1 cellular context compared by ENCODE assay signal in the genomic region with DNA sequence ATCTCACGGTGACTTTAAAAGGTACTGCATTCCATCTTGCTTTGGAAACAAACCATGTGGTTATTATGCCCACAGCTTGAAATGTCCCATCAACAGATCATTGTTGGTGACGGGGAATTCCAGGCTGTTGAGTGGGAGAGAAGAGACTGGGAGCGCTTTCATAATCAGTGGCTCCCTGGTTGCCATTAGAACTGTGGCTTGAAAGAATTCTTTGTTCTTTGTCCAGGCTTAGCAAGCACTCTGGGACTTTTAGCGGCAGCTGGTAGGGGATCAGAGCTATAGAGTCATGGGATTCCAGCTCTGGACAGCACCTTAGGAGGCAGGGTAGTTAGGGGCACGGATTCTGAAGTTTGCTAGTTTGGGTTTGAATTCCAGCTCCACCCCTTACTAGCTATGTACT.
TF ChIP-seq lines count a peak whose summit lies in the region.

No MANE protein-coding gene starts in this region.

TF ChIP-seq in HepG2, 621 proteins besides CTCF, POLR2A, EP300 and RAD21 (continued from another document):
- no peak for TF ChIP-seq ZNF510 (CRISPR knock-in tag; IDR thresholded peaks at IDR 0.05; ENCODE audit: low read depth)
- peak; percentile 53 for TF ChIP-seq ZNF143 (CRISPR knock-in tag; IDR thresholded peaks at IDR 0.05)
- TF ChIP-seq MEIS2 (CRISPR knock-in tag; IDR thresholded peaks at IDR 0.05): peak; percentile 35; the same call in 1 of the 2 replicates
- peak; percentile 67 for TF ChIP-seq RCOR2 (CRISPR knock-in tag; IDR thresholded peaks at IDR 0.05)
- TF ChIP-seq, protein P1, sequence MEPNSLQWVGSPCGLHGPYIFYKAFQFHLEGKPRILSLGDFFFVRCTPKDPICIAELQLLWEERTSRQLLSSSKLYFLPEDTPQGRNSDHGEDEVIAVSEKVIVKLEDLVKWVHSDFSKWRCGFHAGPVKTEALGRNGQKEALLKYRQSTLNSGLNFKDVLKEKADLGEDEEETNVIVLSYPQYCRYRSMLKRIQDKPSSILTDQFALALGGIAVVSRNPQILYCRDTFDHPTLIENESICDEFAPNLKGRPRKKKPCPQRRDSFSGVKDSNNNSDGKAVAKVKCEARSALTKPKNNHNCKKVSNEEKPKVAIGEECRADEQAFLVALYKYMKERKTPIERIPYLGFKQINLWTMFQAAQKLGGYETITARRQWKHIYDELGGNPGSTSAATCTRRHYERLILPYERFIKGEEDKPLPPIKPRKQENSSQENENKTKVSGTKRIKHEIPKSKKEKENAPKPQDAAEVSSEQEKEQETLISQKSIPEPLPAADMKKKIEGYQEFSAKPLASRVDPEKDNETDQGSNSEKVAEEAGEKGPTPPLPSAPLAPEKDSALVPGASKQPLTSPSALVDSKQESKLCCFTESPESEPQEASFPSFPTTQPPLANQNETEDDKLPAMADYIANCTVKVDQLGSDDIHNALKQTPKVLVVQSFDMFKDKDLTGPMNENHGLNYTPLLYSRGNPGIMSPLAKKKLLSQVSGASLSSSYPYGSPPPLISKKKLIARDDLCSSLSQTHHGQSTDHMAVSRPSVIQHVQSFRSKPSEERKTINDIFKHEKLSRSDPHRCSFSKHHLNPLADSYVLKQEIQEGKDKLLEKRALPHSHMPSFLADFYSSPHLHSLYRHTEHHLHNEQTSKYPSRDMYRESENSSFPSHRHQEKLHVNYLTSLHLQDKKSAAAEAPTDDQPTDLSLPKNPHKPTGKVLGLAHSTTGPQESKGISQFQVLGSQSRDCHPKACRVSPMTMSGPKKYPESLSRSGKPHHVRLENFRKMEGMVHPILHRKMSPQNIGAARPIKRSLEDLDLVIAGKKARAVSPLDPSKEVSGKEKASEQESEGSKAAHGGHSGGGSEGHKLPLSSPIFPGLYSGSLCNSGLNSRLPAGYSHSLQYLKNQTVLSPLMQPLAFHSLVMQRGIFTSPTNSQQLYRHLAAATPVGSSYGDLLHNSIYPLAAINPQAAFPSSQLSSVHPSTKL (CRISPR knock-in tag; IDR thresholded peaks at IDR 0.05): peak; percentile 87
- TF ChIP-seq, protein P2, sequence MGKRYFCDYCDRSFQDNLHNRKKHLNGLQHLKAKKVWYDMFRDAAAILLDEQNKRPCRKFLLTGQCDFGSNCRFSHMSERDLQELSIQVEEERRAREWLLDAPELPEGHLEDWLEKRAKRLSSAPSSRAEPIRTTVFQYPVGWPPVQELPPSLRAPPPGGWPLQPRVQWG (CRISPR knock-in tag; IDR thresholded peaks at IDR 0.05; ENCODE audit: borderline replicate concordance, low read depth): no peak
- no peak for TF ChIP-seq LCORL (IDR thresholded peaks at IDR 0.05)
- peak; percentile 39; the same call in 1 of the 2 replicates for TF ChIP-seq LCORL (CRISPR knock-in tag; IDR thresholded peaks at IDR 0.05)
- no peak for TF ChIP-seq FOXP1 (IDR thresholded peaks at IDR 0.05)
- 0 out of 2 replicates have a peak, but pooled peaks have one; percentile 14 for TF ChIP-seq FOXP1 (CRISPR knock-in tag; IDR thresholded peaks at IDR 0.05)
- TF ChIP-seq, protein P3, sequence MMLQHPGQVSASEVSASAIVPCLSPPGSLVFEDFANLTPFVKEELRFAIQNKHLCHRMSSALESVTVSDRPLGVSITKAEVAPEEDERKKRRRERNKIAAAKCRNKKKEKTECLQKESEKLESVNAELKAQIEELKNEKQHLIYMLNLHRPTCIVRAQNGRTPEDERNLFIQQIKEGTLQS (CRISPR knock-in tag; IDR thresholded peaks at IDR 0.05): 0 out of 2 replicates have a peak, but pooled peaks have one; percentile 39
- no peak for TF ChIP-seq ZNF562 (CRISPR knock-in tag; IDR thresholded peaks at IDR 0.05; ENCODE audit: borderline replicate concordance)
- no peak for TF ChIP-seq ZNF557 (CRISPR knock-in tag; IDR thresholded peaks at IDR 0.05)
- TF ChIP-seq, protein P4, sequence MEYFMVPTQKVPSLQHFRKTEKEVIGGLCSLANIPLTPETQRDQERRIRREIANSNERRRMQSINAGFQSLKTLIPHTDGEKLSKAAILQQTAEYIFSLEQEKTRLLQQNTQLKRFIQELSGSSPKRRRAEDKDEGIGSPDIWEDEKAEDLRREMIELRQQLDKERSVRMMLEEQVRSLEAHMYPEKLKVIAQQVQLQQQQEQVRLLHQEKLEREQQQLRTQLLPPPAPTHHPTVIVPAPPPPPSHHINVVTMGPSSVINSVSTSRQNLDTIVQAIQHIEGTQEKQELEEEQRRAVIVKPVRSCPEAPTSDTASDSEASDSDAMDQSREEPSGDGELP (IDR thresholded peaks at IDR 0.05; ENCODE audit: borderline replicate concordance, low read depth): peak; percentile 70; the same call in 1 of the 2 replicates
- TF ChIP-seq NCOA2 (CRISPR knock-in tag; IDR thresholded peaks at IDR 0.05): peak; percentile 60; the same call in 1 of the 2 replicates
- peak; percentile 89 for TF ChIP-seq HMG20A (CRISPR knock-in tag; IDR thresholded peaks at IDR 0.05; ENCODE audit: borderline replicate concordance)
- TF ChIP-seq SALL1 (CRISPR knock-in tag; IDR thresholded peaks at IDR 0.05): peak; percentile 65
- TF ChIP-seq HDAC2 (CRISPR knock-in tag; IDR thresholded peaks at IDR 0.05): peak; percentile 69; the same call in 1 of the 2 replicates
- TF ChIP-seq SOX13 (IDR thresholded peaks at IDR 0.05): no peak
- peak in 1 of 2 experiments; percentile 83; a peak in 2 of 4 replicates for TF ChIP-seq SOX13 (CRISPR knock-in tag; conservative IDR thresholded peaks at IDR 0.05 in 1 of 2, IDR thresholded peaks at IDR 0.05 in 1 of 2)
- TF ChIP-seq, protein P5, sequence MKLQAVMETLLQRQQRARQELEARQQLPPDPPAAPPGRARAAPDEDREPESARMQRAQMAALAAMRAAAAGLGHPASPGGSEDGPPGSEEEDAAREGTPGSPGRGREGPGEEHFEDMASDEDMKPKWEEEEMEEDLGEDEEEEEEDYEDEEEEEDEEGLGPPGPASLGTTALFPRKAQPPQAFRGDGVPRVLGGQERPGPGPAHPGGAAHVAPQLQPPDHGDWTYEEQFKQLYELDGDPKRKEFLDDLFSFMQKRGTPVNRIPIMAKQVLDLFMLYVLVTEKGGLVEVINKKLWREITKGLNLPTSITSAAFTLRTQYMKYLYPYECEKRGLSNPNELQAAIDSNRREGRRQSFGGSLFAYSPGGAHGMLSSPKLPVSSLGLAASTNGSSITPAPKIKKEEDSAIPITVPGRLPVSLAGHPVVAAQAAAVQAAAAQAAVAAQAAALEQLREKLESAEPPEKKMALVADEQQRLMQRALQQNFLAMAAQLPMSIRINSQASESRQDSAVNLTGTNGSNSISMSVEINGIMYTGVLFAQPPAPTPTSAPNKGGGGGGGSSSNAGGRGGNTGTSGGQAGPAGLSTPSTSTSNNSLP (IDR thresholded peaks at IDR 0.05; ENCODE audit: low read depth, low read length): 0 out of 2 replicates have a peak, but pooled peaks have one; percentile 20
- TF ChIP-seq KAT8 (CRISPR knock-in tag; IDR thresholded peaks at IDR 0.05): peak; percentile 51; the same call in 1 of the 2 replicates
- no peak for TF ChIP-seq ZFP90 (CRISPR knock-in tag; IDR thresholded peaks at IDR 0.05; ENCODE audit: borderline replicate concordance)
- TF ChIP-seq, protein P6, sequence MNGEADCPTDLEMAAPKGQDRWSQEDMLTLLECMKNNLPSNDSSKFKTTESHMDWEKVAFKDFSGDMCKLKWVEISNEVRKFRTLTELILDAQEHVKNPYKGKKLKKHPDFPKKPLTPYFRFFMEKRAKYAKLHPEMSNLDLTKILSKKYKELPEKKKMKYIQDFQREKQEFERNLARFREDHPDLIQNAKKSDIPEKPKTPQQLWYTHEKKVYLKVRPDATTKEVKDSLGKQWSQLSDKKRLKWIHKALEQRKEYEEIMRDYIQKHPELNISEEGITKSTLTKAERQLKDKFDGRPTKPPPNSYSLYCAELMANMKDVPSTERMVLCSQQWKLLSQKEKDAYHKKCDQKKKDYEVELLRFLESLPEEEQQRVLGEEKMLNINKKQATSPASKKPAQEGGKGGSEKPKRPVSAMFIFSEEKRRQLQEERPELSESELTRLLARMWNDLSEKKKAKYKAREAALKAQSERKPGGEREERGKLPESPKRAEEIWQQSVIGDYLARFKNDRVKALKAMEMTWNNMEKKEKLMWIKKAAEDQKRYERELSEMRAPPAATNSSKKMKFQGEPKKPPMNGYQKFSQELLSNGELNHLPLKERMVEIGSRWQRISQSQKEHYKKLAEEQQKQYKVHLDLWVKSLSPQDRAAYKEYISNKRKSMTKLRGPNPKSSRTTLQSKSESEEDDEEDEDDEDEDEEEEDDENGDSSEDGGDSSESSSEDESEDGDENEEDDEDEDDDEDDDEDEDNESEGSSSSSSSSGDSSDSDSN (CRISPR knock-in tag; IDR thresholded peaks at IDR 0.05): peak; percentile 52; the same call in 1 of the 2 replicates
- peak; percentile 53; the same call in 1 of the 2 replicates for TF ChIP-seq RXRB (CRISPR knock-in tag; IDR thresholded peaks at IDR 0.05; ENCODE audit: borderline replicate concordance)
- no peak for TF ChIP-seq ZNF260 (CRISPR knock-in tag; IDR thresholded peaks at IDR 0.05; ENCODE audit: borderline replicate concordance, low read depth)
- no peak for TF ChIP-seq FOXC1 (CRISPR knock-in tag; IDR thresholded peaks at IDR 0.05; ENCODE audit: borderline replicate concordance)
- TF ChIP-seq, protein P7, sequence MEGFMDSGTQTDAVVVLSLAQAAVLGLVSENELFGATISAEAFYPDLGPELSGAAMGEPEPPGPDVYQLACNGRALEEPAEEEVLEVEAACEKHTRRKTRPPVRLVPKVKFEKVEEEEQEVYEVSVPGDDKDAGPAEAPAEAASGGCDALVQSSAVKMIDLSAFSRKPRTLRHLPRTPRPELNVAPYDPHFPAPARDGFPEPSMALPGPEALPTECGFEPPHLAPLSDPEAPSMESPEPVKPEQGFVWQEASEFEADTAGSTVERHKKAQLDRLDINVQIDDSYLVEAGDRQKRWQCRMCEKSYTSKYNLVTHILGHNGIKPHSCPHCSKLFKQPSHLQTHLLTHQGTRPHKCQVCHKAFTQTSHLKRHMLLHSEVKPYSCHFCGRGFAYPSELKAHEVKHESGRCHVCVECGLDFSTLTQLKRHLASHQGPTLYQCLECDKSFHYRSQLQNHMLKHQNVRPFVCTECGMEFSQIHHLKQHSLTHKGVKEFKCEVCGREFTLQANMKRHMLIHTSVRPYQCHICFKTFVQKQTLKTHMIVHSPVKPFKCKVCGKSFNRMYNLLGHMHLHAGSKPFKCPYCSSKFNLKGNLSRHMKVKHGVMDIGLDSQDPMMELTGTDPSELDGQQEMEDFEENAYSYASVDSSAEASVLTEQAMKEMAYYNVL (CRISPR knock-in tag; IDR thresholded peaks at IDR 0.05; ENCODE audit: borderline replicate concordance): 0 out of 2 replicates have a peak, but pooled peaks have one; percentile 26
- TF ChIP-seq, protein P8, sequence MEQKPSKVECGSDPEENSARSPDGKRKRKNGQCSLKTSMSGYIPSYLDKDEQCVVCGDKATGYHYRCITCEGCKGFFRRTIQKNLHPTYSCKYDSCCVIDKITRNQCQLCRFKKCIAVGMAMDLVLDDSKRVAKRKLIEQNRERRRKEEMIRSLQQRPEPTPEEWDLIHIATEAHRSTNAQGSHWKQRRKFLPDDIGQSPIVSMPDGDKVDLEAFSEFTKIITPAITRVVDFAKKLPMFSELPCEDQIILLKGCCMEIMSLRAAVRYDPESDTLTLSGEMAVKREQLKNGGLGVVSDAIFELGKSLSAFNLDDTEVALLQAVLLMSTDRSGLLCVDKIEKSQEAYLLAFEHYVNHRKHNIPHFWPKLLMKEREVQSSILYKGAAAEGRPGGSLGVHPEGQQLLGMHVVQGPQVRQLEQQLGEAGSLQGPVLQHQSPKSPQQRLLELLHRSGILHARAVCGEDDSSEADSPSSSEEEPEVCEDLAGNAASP (CRISPR knock-in tag; IDR thresholded peaks at IDR 0.05; ENCODE audit: borderline replicate concordance): peak; percentile 9; the same call in 1 of the 2 replicates
TF ChIP-seq in HepG2: peak in this region for 82.
